20 cellular contexts compared by ENCODE assay signal in genomic region chr2:20588918-20589871, GRCh38.
A peak's percentile ranks its signal among the peaks of the same experiment; 100 is the strongest.
DNase-seq lines count a peak whose midpoint lies in the region; ATAC-seq and TF ChIP-seq lines count a peak whose summit lies in the region.
"Had no signal": no experiment of that assay in that cellular context is flagged by ENCODE, and none has a peak within 500 bp of the region (broad histone marks: within the 10 kb centered on the region; RNA-seq: fewer than 3 reads in every experiment).

No MANE protein-coding gene starts in this region.

- TF ChIP-seq CTCF in chondrocyte (IDR thresholded peaks at IDR 0.05) (no peak), type B pancreatic cell (conservative IDR thresholded peaks at IDR 0.05) (no peak), Calu3 (IDR thresholded peaks at IDR 0.05; ENCODE audit: unreplicated experiment) (no peak)

- ATAC-seq in activated naive CD8-positive, alpha-beta T cell treated with anti-CD3 and anti-CD28 coated beads, Interleukin-2, amount 10 ng/mL, durations not matched to agents 7 days and 5 days (ENCODE audit: low read depth), result no peak
- ATAC-seq in activated naive CD8-positive, alpha-beta T cell treated with anti-CD3 and anti-CD28 coated beads, Interleukin-2, amount 50 U/mL, for 24 hours, result no peak
- ATAC-seq: activated naive CD4-positive, alpha-beta T cell treated with anti-CD3 and anti-CD28 coated beads, Interleukin-2, amount 50 U/mL, for 72 hours; CD8-positive, alpha-beta T cell; esophagus mucosa; GM23338; lower lobe of right lung had no signal

- CTCF ChIA-PET in Calu3 (lab: Charles Lee), result interaction anchor here (0.7 kb wide), 1 partner anchor 13 kb away, joined by 4 read pairs; no protein-coding TSS in a partner anchor

- POLR2A ChIA-PET in activated naive CD8-positive, alpha-beta T cell treated with anti-CD3 and anti-CD28 coated beads, Interleukin-2, amount 10 ng/mL, durations not matched to agents 7 days and 5 days (lab: Charles Lee), result no interaction called here

- DNase-seq in activated naive CD8-positive, alpha-beta T cell treated with anti-CD3 and anti-CD28 coated beads, Interleukin-2, amount 10 ng/mL, durations not matched to agents 7 days and 5 days, result peak; percentile 17
- no peak for DNase-seq in activated naive CD8-positive, alpha-beta T cell treated with anti-CD3 and anti-CD28 coated beads, Interleukin-2, amount 50 U/mL, for 24 hours
- DNase-seq in chondrocyte (ENCODE audit: low spot score), result peak; percentile 39
- peak; percentile 74 for DNase-seq in mesenteric fat pad (ENCODE audit: low spot score)
- DNase-seq in type B pancreatic cell (ENCODE audit: extremely low spot score, unreplicated experiment), result no peak
- DNase-seq in Calu3, result no peak
- DNase-seq in stimulated activated CD4-positive, alpha-beta T cell treated with anti-CD3 and anti-CD28 coated beads, Interleukin-12 subunit alpha, Interleukin-12 subunit beta, amount 100 ng/mL, for 4 hours, result no peak
- DNase-seq in kidney tubule cell (ENCODE audit: low spot score), result no peak
- DNase-seq: activated CD4-positive, alpha-beta T cell treated with anti-CD3 and anti-CD28 coated beads for 4 hours; activated T-cell treated with anti-CD3 and anti-CD28 coated beads for 4 hours; CD8-positive, alpha-beta T cell; dermis blood vessel endothelial cell; DMS79; lower lobe of right lung; NCI-H82; testis had no signal

- no peaks in the 10 kb centered on the region for H3K36me3 Mint-ChIP-seq in activated naive CD8-positive, alpha-beta T cell treated with anti-CD3 and anti-CD28 coated beads, Interleukin-2, amount 10 ng/mL, durations not matched to agents 7 days and 5 days
- H3K36me3 Mint-ChIP-seq in activated naive CD8-positive, alpha-beta T cell treated with anti-CD3 and anti-CD28 coated beads, Interleukin-2, amount 50 U/mL, for 24 hours (ENCODE audit: low read depth), result no peaks in the 10 kb centered on the region
- no peaks in the 10 kb centered on the region for H3K36me3 Mint-ChIP-seq in chondrocyte (ENCODE audit: low read depth)
- H3K36me3 Mint-ChIP-seq in type B pancreatic cell, result no peaks in the 10 kb centered on the region
- H3K36me3 Mint-ChIP-seq in Calu3 (ENCODE audit: insufficient read depth, unreplicated experiment), result peaks cover 9% of the 10 kb centered on the region
- H3K36me3 Mint-ChIP-seq: activated naive CD4-positive, alpha-beta T cell treated with anti-CD3 and anti-CD28 coated beads, Interleukin-2, amount 50 U/mL, for 72 hours; brain; CD8-positive, alpha-beta T cell had no signal

- no peak overlapping the region for H3K4me3 Mint-ChIP-seq in activated naive CD8-positive, alpha-beta T cell treated with anti-CD3 and anti-CD28 coated beads, Interleukin-2, amount 10 ng/mL, durations not matched to agents 7 days and 5 days
- H3K4me3 Mint-ChIP-seq in activated naive CD8-positive, alpha-beta T cell treated with anti-CD3 and anti-CD28 coated beads, Interleukin-2, amount 50 U/mL, for 24 hours, result no peak overlapping the region
- H3K4me3 Mint-ChIP-seq in chondrocyte (ENCODE audit: unreplicated experiment) (no peak overlapping the region), type B pancreatic cell (no peak overlapping the region), Calu3 (ENCODE audit: low read depth, unreplicated experiment) (no peak overlapping the region)
- H3K4me3 Mint-ChIP-seq: brain; CD8-positive, alpha-beta T cell; GM23338 had no signal

- intact Hi-C loops in Calu3 (cut with micrococcal nuclease; ENCODE audit: unreplicated experiment), result no loop called here

- H3K27me3 Mint-ChIP-seq in activated naive CD8-positive, alpha-beta T cell treated with anti-CD3 and anti-CD28 coated beads, Interleukin-2, amount 10 ng/mL, durations not matched to agents 7 days and 5 days, result peaks cover 9% of the 10 kb centered on the region
- no peaks in the 10 kb centered on the region for H3K27me3 Mint-ChIP-seq in activated naive CD8-positive, alpha-beta T cell treated with anti-CD3 and anti-CD28 coated beads, Interleukin-2, amount 50 U/mL, for 24 hours
- H3K27me3 Mint-ChIP-seq in chondrocyte (ENCODE audit: low read depth) (no peaks in the 10 kb centered on the region), type B pancreatic cell (no peaks in the 10 kb centered on the region), Calu3 (ENCODE audit: unreplicated experiment) (no peaks in the 10 kb centered on the region)

- BruUV-seq in Calu3 (replicated peaks; lab: Mats Ljungman, UMichigan), result no TSS peak

- H3K27ac Mint-ChIP-seq in activated naive CD8-positive, alpha-beta T cell treated with anti-CD3 and anti-CD28 coated beads, Interleukin-2, amount 10 ng/mL, durations not matched to agents 7 days and 5 days, result no peak overlapping the region
- H3K27ac Mint-ChIP-seq in activated naive CD8-positive, alpha-beta T cell treated with anti-CD3 and anti-CD28 coated beads, Interleukin-2, amount 50 U/mL, for 24 hours, result no peak overlapping the region
- H3K27ac Mint-ChIP-seq in chondrocyte (ENCODE audit: unreplicated experiment) (no peak overlapping the region), type B pancreatic cell (peak overlapping the region; percentile 62), Calu3 (ENCODE audit: unreplicated experiment) (no peak overlapping the region)
- H3K27ac Mint-ChIP-seq: brain; CD8-positive, alpha-beta T cell; GM23338 had no signal

- H3K4me1 Mint-ChIP-seq in activated naive CD8-positive, alpha-beta T cell treated with anti-CD3 and anti-CD28 coated beads, Interleukin-2, amount 10 ng/mL, durations not matched to agents 7 days and 5 days, result no peaks in the 10 kb centered on the region
- no peaks in the 10 kb centered on the region for H3K4me1 Mint-ChIP-seq in activated naive CD8-positive, alpha-beta T cell treated with anti-CD3 and anti-CD28 coated beads, Interleukin-2, amount 50 U/mL, for 24 hours
- H3K4me1 Mint-ChIP-seq in chondrocyte (ENCODE audit: low read depth) (peaks cover 61% of the 10 kb centered on the region), type B pancreatic cell (ENCODE audit: unreplicated experiment) (peaks cover 22% of the 10 kb centered on the region), Calu3 (ENCODE audit: low read depth, unreplicated experiment) (peaks cover 46% of the 10 kb centered on the region)

- H3K9me3 Mint-ChIP-seq in activated naive CD8-positive, alpha-beta T cell treated with anti-CD3 and anti-CD28 coated beads, Interleukin-2, amount 10 ng/mL, durations not matched to agents 7 days and 5 days, result no peaks in the 10 kb centered on the region
- no peaks in the 10 kb centered on the region for H3K9me3 Mint-ChIP-seq in activated naive CD8-positive, alpha-beta T cell treated with anti-CD3 and anti-CD28 coated beads, Interleukin-2, amount 50 U/mL, for 24 hours
- no peaks in the 10 kb centered on the region for H3K9me3 Mint-ChIP-seq in chondrocyte (ENCODE audit: low read depth)
- no peaks in the 10 kb centered on the region for H3K9me3 Mint-ChIP-seq in type B pancreatic cell
- no peaks in the 10 kb centered on the region for H3K9me3 Mint-ChIP-seq in Calu3 (ENCODE audit: low read depth, unreplicated experiment)
- H3K9me3 Mint-ChIP-seq: activated naive CD4-positive, alpha-beta T cell treated with anti-CD3 and anti-CD28 coated beads, Interleukin-2, amount 50 U/mL, for 72 hours; CD8-positive, alpha-beta T cell; GM23338 had no signal

Comparison
In these comparisons a context has a peak if more than half of its experiments do, and no peak if none do; other contexts are left out.
1. DNase-seq: peak in activated naive CD8-positive, alpha-beta T cell treated with anti-CD3 and anti-CD28 coated beads, Interleukin-2, amount 10 ng/mL, durations not matched to agents 7 days and 5 days (single experiment), chondrocyte (single experiment) and mesenteric fat pad (single experiment); none in activated naive CD8-positive, alpha-beta T cell treated with anti-CD3 and anti-CD28 coated beads, Interleukin-2, amount 50 U/mL, for 24 hours (single experiment), type B pancreatic cell (single experiment), Calu3 (single experiment), stimulated activated CD4-positive, alpha-beta T cell treated with anti-CD3 and anti-CD28 coated beads, Interleukin-12 subunit alpha, Interleukin-12 subunit beta, amount 100 ng/mL, for 4 hours (single experiment) and kidney tubule cell (single experiment).